ENCODE assay signal across 12 cellular contexts in genomic region chr2:11750917-11751316, GRCh38. TPM values are rescaled to one million over a fixed set of nuclear protein-coding genes. Genes with fewer than 3 reads are reported as not detected.
A peak's percentile ranks its signal among the peaks of the same experiment; 100 is the strongest.
DNase-seq lines count a peak whose midpoint lies in the region; ATAC-seq and TF ChIP-seq lines count a peak whose summit lies in the region.
"Had no signal": no experiment of that assay in that cellular context is flagged by ENCODE, and none has a peak within 500 bp of the region (broad histone marks: within the 10 kb centered on the region; RNA-seq: fewer than 3 reads in every experiment).

No MANE protein-coding gene starts in this region.

- H3K9me3 ChIP-seq in tibial nerve = no peaks in the 10 kb centered on the region

- peak overlapping the region; percentile 82 for H3K27ac Mint-ChIP-seq in activated CD8-positive, alpha-beta T cell treated with anti-CD3 and anti-CD28 coated beads, Interleukin-2, amount 10 ng/mL, durations not matched to agents 7 days and 5 days

- H3K36me3 Mint-ChIP-seq in activated CD8-positive, alpha-beta T cell treated with anti-CD3 and anti-CD28 coated beads, Interleukin-2, amount 10 ng/mL, durations not matched to agents 7 days and 5 days (ENCODE audit: low read depth) = peaks cover 12% of the 10 kb centered on the region

- peak; percentile 30 for DNase-seq in activated naive CD4-positive, alpha-beta T cell treated with Interleukin-2 at 50 U/mL for 16 hours
- DNase-seq in activated naive CD4-positive, alpha-beta T cell treated with anti-CD3 and anti-CD28 coated beads, Interleukin-2, amount 50 U/mL, for 16 hours = no peak
- peak; percentile 45 for DNase-seq in activated CD8-positive, alpha-beta T cell treated with anti-CD3 and anti-CD28 coated beads, Interleukin-2, amount 10 ng/mL, durations not matched to agents 7 days and 5 days
- DNase-seq in iris pigment epithelial cell (ENCODE audit: low read depth) = peak; percentile 39
- no peak for DNase-seq in tibial nerve (ENCODE audit: low spot score in 2 of 2)
- no peak for DNase-seq in amygdala (lab: John Stamatoyannopoulos, UW)
- DNase-seq: H7, NCI-H2081 treated with DMSO at 0.1 percent for 48 hours had no signal

- no peak for ATAC-seq in activated CD8-positive, alpha-beta T cell treated with anti-CD3 and anti-CD28 coated beads, Interleukin-2, amount 10 ng/mL, durations not matched to agents 7 days and 5 days
- no peak for ATAC-seq in GM21381 (IDR thresholded peaks at IDR 0.05; ENCODE audit: unreplicated experiment)
- no peak for ATAC-seq in GM21619 (IDR thresholded peaks at IDR 0.05; ENCODE audit: unreplicated experiment)
- ATAC-seq: left lobe of liver had no signal

- no peak for TF ChIP-seq CTCF in tibial nerve (IDR thresholded peaks at IDR 0.05)

- H3K4me3 Mint-ChIP-seq in activated CD8-positive, alpha-beta T cell treated with anti-CD3 and anti-CD28 coated beads, Interleukin-2, amount 10 ng/mL, durations not matched to agents 7 days and 5 days = peak overlapping the region; percentile 51

- H3K4me3 ChIP-seq in tibial nerve = no peak overlapping the region

- H3K4me1 ChIP-seq in tibial nerve = peaks cover 0 to 81% (median 55%) of the 10 kb centered on the region in 4 donors

- H3K9me3 Mint-ChIP-seq in activated CD8-positive, alpha-beta T cell treated with anti-CD3 and anti-CD28 coated beads, Interleukin-2, amount 10 ng/mL, durations not matched to agents 7 days and 5 days (ENCODE audit: insufficient read depth) = no peaks in the 10 kb centered on the region

- CTCF ChIA-PET in activated CD8-positive, alpha-beta T cell treated with anti-CD3 and anti-CD28 coated beads, Interleukin-2, amount 10 ng/mL, durations not matched to agents 7 days and 5 days (lab: Charles Lee) = interaction anchor here (0.8 to 14.0 kb wide), 7 partner anchors 10 to 63 kb away, joined by 3 to 251 read pairs (median 3); no protein-coding TSS in a partner anchor

- peaks cover 88% of the 10 kb centered on the region for H3K4me1 Mint-ChIP-seq in activated CD8-positive, alpha-beta T cell treated with anti-CD3 and anti-CD28 coated beads, Interleukin-2, amount 10 ng/mL, durations not matched to agents 7 days and 5 days (ENCODE audit: low read depth)

- peak overlapping the region; percentile 80 to 97 (median 93) for H3K27ac ChIP-seq in tibial nerve
- H3K27ac ChIP-seq: SK-N-MC had no signal

- no peaks in the 10 kb centered on the region for H3K36me3 ChIP-seq in tibial nerve

- TF ChIP-seq EP300 in tibial nerve (IDR thresholded peaks at IDR 0.05) = peak in 1 of 2 donors; percentile 72

- H3K27me3 Mint-ChIP-seq in activated CD8-positive, alpha-beta T cell treated with anti-CD3 and anti-CD28 coated beads, Interleukin-2, amount 10 ng/mL, durations not matched to agents 7 days and 5 days (ENCODE audit: low read depth) = no peaks in the 10 kb centered on the region

- no peaks in the 10 kb centered on the region for H3K27me3 ChIP-seq in tibial nerve

- POLR2A ChIA-PET in activated CD8-positive, alpha-beta T cell treated with anti-CD3 and anti-CD28 coated beads, Interleukin-2, amount 10 ng/mL, durations not matched to agents 7 days and 5 days (lab: Charles Lee) = no interaction called here

- TF ChIP-seq POLR2A in tibial nerve (IDR thresholded peaks at IDR 0.05) = no peak

- 61 to 63% methylated on average over 7 of the region's 7 CpGs for WGBS in tibial nerve, 2 donors

RNA-seq across cellular contexts. Expression of gene LPIN1, which starts 4.5 kb away (rescaled TPM):
- 10 to 100 TPM; 46.8 to 54.7 TPM for total RNA-seq in activated CD8-positive, alpha-beta T cell treated with anti-CD3 and anti-CD28 coated beads, Interleukin-2, amount 10 ng/mL, durations not matched to agents 7 days and 5 days
- total RNA-seq in tibial nerve = 100 to 1,000 TPM; 170 to 202 (median 172) TPM

Comparison
In these comparisons a context has a peak if more than half of its experiments do, and no peak if none do; other contexts are left out.
1. DNase-seq: peak in activated naive CD4-positive, alpha-beta T cell treated with Interleukin-2 at 50 U/mL for 16 hours (single experiment), activated CD8-positive, alpha-beta T cell treated with anti-CD3 and anti-CD28 coated beads, Interleukin-2, amount 10 ng/mL, durations not matched to agents 7 days and 5 days (single experiment) and iris pigment epithelial cell (single experiment); none in activated naive CD4-positive, alpha-beta T cell treated with anti-CD3 and anti-CD28 coated beads, Interleukin-2, amount 50 U/mL, for 16 hours (single experiment), tibial nerve (0 of 2) and amygdala (0 of 56).